ENCODE assay signal across 1 cellular context in genomic region chr20:59077705-59078104, GRCh38.
TF ChIP-seq lines count a peak whose summit lies in the region.

No MANE protein-coding gene starts in this region.

TF ChIP-seq in K562, 482 proteins besides CTCF, POLR2A, EP300 and RAD21:
- TF ChIP-seq ZNF512 (tag; IDR thresholded peaks at IDR 0.05) (peak; percentile 77), UBTF (IDR thresholded peaks at IDR 0.05; ENCODE audit: borderline replicate concordance in 1 of 2, low read depth in 2 of 2, low read length in 2 of 2) (no peak), THRB (CRISPR knock-in tag; conservative IDR thresholded peaks at IDR 0.05) (peak; percentile 68; the same call in 1 of the 2 replicates)
